In the genomic region with DNA sequence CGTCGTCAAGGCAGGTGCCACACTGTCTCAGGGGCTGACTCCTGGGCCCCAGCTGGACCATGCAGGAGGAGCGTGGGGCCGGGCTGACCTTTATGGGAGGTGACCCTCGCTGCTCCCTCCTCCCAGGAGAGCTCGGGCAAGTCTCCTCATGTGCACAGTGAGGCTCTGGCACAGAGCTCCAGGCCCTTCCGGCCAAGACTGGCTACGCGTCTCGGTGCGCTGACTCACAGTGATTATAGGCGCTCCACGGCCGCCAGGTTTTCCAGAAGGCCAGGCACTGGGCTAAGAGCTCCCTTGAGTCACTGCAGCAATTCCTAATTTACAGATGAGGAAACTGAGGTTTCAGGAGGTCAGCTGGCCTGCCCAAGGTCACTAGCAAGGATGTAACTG, we compare ENCODE assay signal across 11 cellular contexts. TPM values are rescaled to one million over a fixed set of nuclear protein-coding genes. Genes with fewer than 3 reads are reported as not detected.
DNase-seq lines count a peak whose midpoint lies in the region; ATAC-seq, FAIRE-seq and TF ChIP-seq lines count a peak whose summit lies in the region.
"Had no signal": no experiment of that assay in that cellular context is flagged by ENCODE, and none has a peak within 500 bp of the region (broad histone marks: within the 10 kb centered on the region; RNA-seq: fewer than 3 reads in every experiment).

No MANE protein-coding gene starts in this region.

- peak; percentile 13 to 66 for DNase-seq in SHP77 (lab: John Stamatoyannopoulos, UW)
- no peak for DNase-seq in SHP77 treated with DMSO at 0.1 percent for 48 hours (lab: John Stamatoyannopoulos, UW)
- peak; percentile 94 for DNase-seq in mammary epithelial cell
- peak; percentile 89 for DNase-seq in kidney
- peak; percentile 67 to 81 for DNase-seq in aorta
- DNase-seq in stimulated activated CD4-positive, alpha-beta T cell treated with anti-CD3 and anti-CD28 coated beads, Interleukin-4, amount 100 ng/mL, for 4 hours = no peak
- no peak for DNase-seq in foreskin melanocyte
- no peak for DNase-seq in activated CD4-positive, alpha-beta T cell treated with anti-CD3 and anti-CD28 coated beads, Interleukin-2, amount 10 ng/mL, durations not matched to agents 24 days and 14 days
- DNase-seq: activated CD4-positive, alpha-beta T cell treated with anti-CD3 and anti-CD28 coated beads, Interleukin-2, amount 50 U/mL, for 4 hours had no signal

- H3K4me1 ChIP-seq in mammary epithelial cell (ENCODE audit: insufficient read depth, low read length) (peaks cover 25% of the 10 kb centered on the region), kidney (ENCODE audit: control insufficient read depth in 1 of 2, insufficient read depth in 1 of 2, low read depth in 1 of 2, low read length in 2 of 2) (peaks cover 0 to 34% of the 10 kb centered on the region in 2 donors), aorta (ENCODE audit: control insufficient read depth in 1 of 2, insufficient read depth in 2 of 2, low read length in 2 of 2) (no peaks in the 10 kb centered on the region)

- H3K27ac Mint-ChIP-seq in activated CD4-positive, alpha-beta T cell treated with anti-CD3 and anti-CD28 coated beads, Interleukin-2, amount 10 ng/mL, durations not matched to agents 24 days and 14 days = no peak overlapping the region

- dilution Hi-C loops in mammary epithelial cell (cut with HindIII; ENCODE audit: low sequenced_read_pairs) = loop anchor here (5.0 kb wide), 1 partner anchor 38 kb away; no protein-coding TSS in a partner anchor

- no peaks in the 10 kb centered on the region for H3K9me3 Mint-ChIP-seq in activated CD4-positive, alpha-beta T cell treated with anti-CD3 and anti-CD28 coated beads, Interleukin-2, amount 10 ng/mL, durations not matched to agents 24 days and 14 days

- peak overlapping the region; percentile 55 for H3K4me2 ChIP-seq in mammary epithelial cell (ENCODE audit: insufficient read depth, low read depth, low read length)

- intact Hi-C loops in mammary epithelial cell (cut with micrococcal nuclease) (loop anchor here (1.0 to 2.0 kb wide), 5 partner anchors 22 to 152 kb away; no protein-coding TSS in a partner anchor), kidney (cut with DNase I) (no loop called here), aorta (cut with DNase I) (no loop called here)
- intact Hi-C loops in activated CD4-positive, alpha-beta T cell treated with anti-CD3 and anti-CD28 coated beads, Interleukin-2, amount 10 ng/mL, durations not matched to agents 24 days and 14 days (cut with micrococcal nuclease) = no loop called here

- peaks cover 2% of the 10 kb centered on the region for H3K36me3 ChIP-seq in mammary epithelial cell (ENCODE audit: insufficient read depth, low read length)
- H3K36me3 ChIP-seq in kidney (ENCODE audit: control insufficient read depth in 1 of 2, insufficient read depth in 2 of 2, low read length in 2 of 2) = no peaks in the 10 kb centered on the region
- H3K36me3 ChIP-seq in aorta (ENCODE audit: control insufficient read depth in 1 of 2, insufficient read depth in 2 of 2, low read length in 1 of 2) = no peaks in the 10 kb centered on the region
- H3K36me3 ChIP-seq: ovary had no signal

- peaks cover 93% of the 10 kb centered on the region for H3K79me2 ChIP-seq in mammary epithelial cell (ENCODE audit: insufficient read depth, low read length)

- TF ChIP-seq CTCF in mammary epithelial cell (conservative IDR thresholded peaks at IDR 0.05 in 1 of 2, IDR thresholded peaks at IDR 0.05 in 1 of 2; ENCODE audit: extremely low read depth in 1 of 2, insufficient read depth in 1 of 2, low read depth in 1 of 2, low read length in 2 of 2) (peak in 1 of 2 donors; percentile 7), kidney (IDR thresholded peaks at IDR 0.05; ENCODE audit: borderline replicate concordance, extremely low read depth, insufficient read depth) (no peak)

- no TSS peak for BruUV-seq in mammary epithelial cell (replicated peaks; lab: Mats Ljungman, UMichigan)

- no peak overlapping the region for H3K9ac ChIP-seq in mammary epithelial cell (ENCODE audit: insufficient read depth, low read length)
- no peak overlapping the region for H3K9ac ChIP-seq in kidney (ENCODE audit: low read length in 2 of 2)

- in situ Hi-C loops in mammary epithelial cell (cut with MboI; ENCODE audit: low sequenced_read_pairs in 2 of 2) = no loop called here

- ATAC-seq in aorta (ENCODE audit: low FRiP score) = peak; percentile 31
- ATAC-seq: body of pancreas had no signal

- H3K9me3 ChIP-seq in mammary epithelial cell (replicated peaks; ENCODE audit: insufficient read depth, low read length) (no peaks in the 10 kb centered on the region), kidney (ENCODE audit: control insufficient read depth in 1 of 2, low read length in 2 of 2) (no peaks in the 10 kb centered on the region), aorta (ENCODE audit: control insufficient read depth, low read length) (no peaks in the 10 kb centered on the region)
- H3K9me3 ChIP-seq: body of pancreas, ovary had no signal

- H3K27me3 ChIP-seq in mammary epithelial cell (ENCODE audit: insufficient read depth, low read length) = no peaks in the 10 kb centered on the region
- H3K27me3 ChIP-seq in aorta (ENCODE audit: control insufficient read depth in 1 of 2, insufficient read depth in 2 of 2, low read length in 1 of 2) = no peaks in the 10 kb centered on the region
- H3K27me3 ChIP-seq: body of pancreas, ovary had no signal

- no peaks in the 10 kb centered on the region for H3K36me3 Mint-ChIP-seq in activated CD4-positive, alpha-beta T cell treated with anti-CD3 and anti-CD28 coated beads, Interleukin-2, amount 10 ng/mL, durations not matched to agents 24 days and 14 days (ENCODE audit: low read depth)

- H2AFZ ChIP-seq in mammary epithelial cell (ENCODE audit: low read depth, low read length) = no peak overlapping the region

- FAIRE-seq in kidney (lab: Jason Lieb, UNC) = no peak

- no peak overlapping the region for H3K4me3 Mint-ChIP-seq in activated CD4-positive, alpha-beta T cell treated with anti-CD3 and anti-CD28 coated beads, Interleukin-2, amount 10 ng/mL, durations not matched to agents 24 days and 14 days

- no peaks in the 10 kb centered on the region for H3K27me3 Mint-ChIP-seq in activated CD4-positive, alpha-beta T cell treated with anti-CD3 and anti-CD28 coated beads, Interleukin-2, amount 10 ng/mL, durations not matched to agents 24 days and 14 days

- H3K4me3 ChIP-seq in mammary epithelial cell (replicated peaks in 1 of 3; ENCODE audit: insufficient read depth in 1 of 3, low read depth in 2 of 3, low read length in 3 of 3) = no peak overlapping the region
- no peak overlapping the region for H3K4me3 ChIP-seq in kidney (ENCODE audit: low read length in 2 of 2)
- no peak overlapping the region for H3K4me3 ChIP-seq in aorta (ENCODE audit: low read length in 2 of 2)
- H3K4me3 ChIP-seq: body of pancreas, ovary had no signal

- 2% methylated on average over 14 of the region's 14 CpGs for WGBS in mammary epithelial cell (ENCODE audit: low coverage, missing lambda C conversion rate)
- WGBS in aorta, 2 donors = 80 to 84% methylated on average over 14 of the region's 14 CpGs

- H4K20me1 ChIP-seq in mammary epithelial cell (ENCODE audit: insufficient read depth, low read length) = peaks cover under 1% of the 10 kb centered on the region

- CTCF ChIA-PET in mammary epithelial cell (lab: Charles Lee; ENCODE audit: low non-redundant PET) = interaction anchor here (0.6 kb wide), 2 partner anchors 20 to 44 kb away, joined by 5 to 6 read pairs; no protein-coding TSS in a partner anchor

- H3K4me1 Mint-ChIP-seq in activated CD4-positive, alpha-beta T cell treated with anti-CD3 and anti-CD28 coated beads, Interleukin-2, amount 10 ng/mL, durations not matched to agents 24 days and 14 days = no peaks in the 10 kb centered on the region

- peak overlapping the region; percentile 23 for H3K27ac ChIP-seq in mammary epithelial cell (ENCODE audit: insufficient read depth, low read depth, low read length)
- peak overlapping the region; percentile 77 to 79 for H3K27ac ChIP-seq in kidney (ENCODE audit: low read depth in 2 of 2, low read length in 2 of 2)
- no peak overlapping the region for H3K27ac ChIP-seq in aorta (ENCODE audit: low read depth in 1 of 2, low read length in 2 of 2)
- H3K27ac ChIP-seq: ovary had no signal

RNA-seq across cellular contexts. Expression of a gene that starts 47.4 kb away (rescaled TPM):
- total RNA-seq in mammary epithelial cell (10 to 100 TPM; 32.5 to 60.1 TPM), kidney (47.1 TPM), aorta (10 to 100 TPM; 12.0 to 25.4 TPM)
- polyA plus RNA-seq in mammary epithelial cell (29.9 TPM), kidney (ENCODE audit: insufficient read depth, low read depth, low replicate concordance) (22.3 TPM), aorta (10 to 100 TPM in 1 of 2 donors, 1 to 10 TPM in 1; 9.0 to 11.6 TPM)
- 65.1 TPM for polyA minus RNA-seq in mammary epithelial cell
- total RNA-seq in activated CD4-positive, alpha-beta T cell treated with anti-CD3 and anti-CD28 coated beads, Interleukin-2, amount 10 ng/mL, durations not matched to agents 24 days and 14 days = 6.3 and 9.0 TPM in 2 replicates

Comparison
In these comparisons a context has a peak if more than half of its experiments do, and no peak if none do; other contexts are left out.
1. DNase-seq: peak in SHP77 (2 of 2), mammary epithelial cell (single experiment), kidney (single experiment) and aorta (2 of 2); none in SHP77 treated with DMSO at 0.1 percent for 48 hours (single experiment), stimulated activated CD4-positive, alpha-beta T cell treated with anti-CD3 and anti-CD28 coated beads, Interleukin-4, amount 100 ng/mL, for 4 hours (0 of 2), foreskin melanocyte (single experiment) and activated CD4-positive, alpha-beta T cell treated with anti-CD3 and anti-CD28 coated beads, Interleukin-2, amount 10 ng/mL, durations not matched to agents 24 days and 14 days (single experiment).
2. H3K27ac ChIP-seq: peak in mammary epithelial cell (single experiment) and kidney (2 of 2); none in aorta (0 of 2).